ENCODE assay signal across 8 cellular contexts in the genomic region with DNA sequence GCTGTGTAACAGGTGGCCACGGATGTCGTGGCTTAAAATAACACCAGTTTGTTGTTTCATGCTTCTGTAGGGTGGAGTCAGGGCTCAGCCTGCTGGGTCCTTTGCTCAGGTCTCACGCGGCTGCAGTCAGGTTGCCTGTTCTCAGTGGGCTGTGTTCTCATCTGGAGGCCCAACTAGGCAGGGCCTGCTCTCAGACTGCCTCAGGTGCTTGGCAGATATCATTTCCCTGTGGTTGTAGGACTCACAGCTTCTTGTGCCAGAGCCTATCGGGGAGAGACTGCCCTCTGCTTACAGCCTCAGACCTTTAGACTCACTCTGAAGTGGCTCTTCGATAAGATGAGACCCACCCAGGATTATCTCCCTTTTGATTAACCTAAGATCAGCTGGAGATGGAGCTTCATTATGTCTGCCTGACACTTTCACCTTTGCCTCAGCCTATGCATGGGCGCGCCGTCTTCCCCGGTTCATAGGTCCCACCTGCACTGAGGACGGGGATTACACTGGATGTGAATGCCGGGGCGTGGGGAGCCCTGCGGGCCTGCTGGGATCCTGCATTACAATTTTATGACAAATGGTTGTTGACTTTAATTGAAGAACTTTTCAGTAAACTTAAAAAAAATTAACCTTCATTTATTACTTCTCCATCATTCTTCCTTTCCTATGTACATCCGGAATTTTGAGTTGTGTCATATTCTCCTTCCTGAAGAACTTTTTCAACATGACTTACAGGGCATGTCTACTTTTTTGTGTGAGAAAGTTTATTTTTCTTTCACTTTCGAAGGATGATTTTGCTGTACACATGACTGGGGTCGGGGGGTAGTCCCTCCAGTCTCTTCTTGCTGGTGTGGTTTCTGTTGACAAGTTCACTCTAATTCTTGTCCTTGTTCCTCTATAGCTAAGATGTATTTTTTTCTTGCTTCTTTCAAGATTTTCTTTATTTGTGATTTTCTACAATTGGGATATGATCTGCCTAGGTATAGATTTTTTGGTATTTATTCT. TPM values are rescaled to one million over a fixed set of nuclear protein-coding genes. Genes with fewer than 3 reads are reported as not detected.
DNase-seq lines count a peak whose midpoint lies in the region; ATAC-seq and TF ChIP-seq lines count a peak whose summit lies in the region.

No MANE protein-coding gene starts in this region.

- TF ChIP-seq CTCF in DOHH2 (IDR thresholded peaks at IDR 0.05; ENCODE audit: low read depth, low read length, poor library complexity, severe bottlenecking) (no peak), esophagus muscularis mucosa (IDR thresholded peaks at IDR 0.05) (no peak)

- no peak overlapping the region for H3K18ac ChIP-seq in mesenchymal stem cell (ENCODE audit: low read depth in 1 of 2, low read length in 2 of 2)

- H2BK12ac ChIP-seq in mesenchymal stem cell (ENCODE audit: low read length in 2 of 2), result peak overlapping the region in 1 of 2 experiments; percentile 22

- no peak overlapping the region for H4K91ac ChIP-seq in mesenchymal stem cell (ENCODE audit: low read length)

- no peak overlapping the region for H2BK120ac ChIP-seq in mesenchymal stem cell (ENCODE audit: low read depth, low read length)

- peak; percentile 54 for ATAC-seq in GM19467 (IDR thresholded peaks at IDR 0.05; ENCODE audit: unreplicated experiment)
- ATAC-seq in HG03460 (IDR thresholded peaks at IDR 0.05; ENCODE audit: unreplicated experiment), result peak; percentile 68

- H3K4me3 ChIP-seq in DOHH2 (ENCODE audit: low read length), result no peak overlapping the region
- H3K4me3 ChIP-seq in esophagus muscularis mucosa, result no peak overlapping the region
- no peak overlapping the region for H3K4me3 ChIP-seq in HAP-1
- H3K4me3 ChIP-seq in mesenchymal stem cell (ENCODE audit: insufficient read depth in 1 of 2, low read depth in 1 of 2, low read length in 2 of 2), result no peak overlapping the region

- no peak for TF ChIP-seq EP300 in esophagus muscularis mucosa (IDR thresholded peaks at IDR 0.05)

- H2AFZ ChIP-seq in mesenchymal stem cell (ENCODE audit: low read depth, low read length), result no peak overlapping the region

- DNase-seq in esophagus muscularis mucosa (ENCODE audit: extremely low spot score) (no peak), COLO668 (lab: John Stamatoyannopoulos, UW; ENCODE audit: unreplicated experiment) (no peak), H4 (ENCODE audit: low spot score) (no peak), HAP-1 (ENCODE audit: low spot score in 2 of 2) (no peak), mesenchymal stem cell (no peak)

- intact Hi-C loops in esophagus muscularis mucosa (cut with DNase I), result loop anchor here (5.0 kb wide), 1 partner anchor 39 kb away; no protein-coding TSS in a partner anchor

- H2AK5ac ChIP-seq in mesenchymal stem cell (ENCODE audit: low read length, severe bottlenecking), result no peak overlapping the region

- no peak overlapping the region for H2BK5ac ChIP-seq in mesenchymal stem cell (ENCODE audit: low read depth, low read length, poor library complexity, severe bottlenecking)

- no peak overlapping the region for H3K23ac ChIP-seq in mesenchymal stem cell (ENCODE audit: low read length in 2 of 2)

- H3K36me3 ChIP-seq in DOHH2 (ENCODE audit: control insufficient read depth, low read length) (no peaks in the 10 kb centered on the region), esophagus muscularis mucosa (no peaks in the 10 kb centered on the region), HAP-1 (replicated peaks) (no peaks in the 10 kb centered on the region), mesenchymal stem cell (ENCODE audit: control insufficient read depth in 1 of 2, insufficient read depth in 2 of 2, low read depth in 1 of 2, low read length in 2 of 2) (peaks cover 0 to 12% of the 10 kb centered on the region in 2 experiments)

- 0 out of 2 replicates have a peak overlapping the region, but pooled peaks have one; percentile 8 for H3K27ac ChIP-seq in DOHH2 (ENCODE audit: low read depth, low read length)
- H3K27ac ChIP-seq in esophagus muscularis mucosa (replicated peaks in 1 of 4), result peak overlapping the region; percentile 73 to 89 (median 86)
- no peak overlapping the region for H3K27ac ChIP-seq in mesenchymal stem cell (ENCODE audit: low read length, poor library complexity, severe bottlenecking)

- no peak overlapping the region for H4K8ac ChIP-seq in mesenchymal stem cell (ENCODE audit: low read length)

- H3K4me2 ChIP-seq in DOHH2 (ENCODE audit: low read length), result peak overlapping the region; percentile 46
- no peak overlapping the region for H3K4me2 ChIP-seq in mesenchymal stem cell (ENCODE audit: low read length, poor library complexity, severe bottlenecking)

- no peak for TF ChIP-seq POLR2A in esophagus muscularis mucosa (IDR thresholded peaks at IDR 0.05; ENCODE audit: low read depth)

- peaks cover 54% of the 10 kb centered on the region for H3K79me1 ChIP-seq in mesenchymal stem cell (replicated peaks; ENCODE audit: low read length, poor library complexity, severe bottlenecking)

- no peaks in the 10 kb centered on the region for H3K27me3 ChIP-seq in DOHH2 (ENCODE audit: control insufficient read depth, low read length)
- no peaks in the 10 kb centered on the region for H3K27me3 ChIP-seq in esophagus muscularis mucosa
- no peaks in the 10 kb centered on the region for H3K27me3 ChIP-seq in HAP-1 (ENCODE audit: low read depth)
- no peaks in the 10 kb centered on the region for H3K27me3 ChIP-seq in mesenchymal stem cell (ENCODE audit: control insufficient read depth in 1 of 2, insufficient read depth in 1 of 2, low read length in 2 of 2)

- H3K4ac ChIP-seq in mesenchymal stem cell (ENCODE audit: low read depth in 1 of 2, low read length in 2 of 2), result no peak overlapping the region

- H3K9me3 ChIP-seq in DOHH2 (ENCODE audit: control insufficient read depth, insufficient read depth, low read length) (peaks cover 8% of the 10 kb centered on the region; the same call in 1 of the 2 replicates), esophagus muscularis mucosa (no peaks in the 10 kb centered on the region), HAP-1 (no peaks in the 10 kb centered on the region), mesenchymal stem cell (ENCODE audit: control insufficient read depth, low read length) (no peaks in the 10 kb centered on the region)

- H3K9me2 ChIP-seq in DOHH2 (replicated peaks; ENCODE audit: control insufficient read depth, low read length), result no peaks in the 10 kb centered on the region

- H3K79me2 ChIP-seq in DOHH2 (ENCODE audit: control insufficient read depth, low read length), result peaks cover 26% of the 10 kb centered on the region

- peaks cover 41% of the 10 kb centered on the region for H3K4me1 ChIP-seq in DOHH2 (ENCODE audit: control insufficient read depth, low read length)
- H3K4me1 ChIP-seq in esophagus muscularis mucosa, result peaks cover 86 to 100% (median 100%) of the 10 kb centered on the region in 4 donors
- H3K4me1 ChIP-seq in HAP-1, result peaks cover 8% of the 10 kb centered on the region
- H3K4me1 ChIP-seq in mesenchymal stem cell (ENCODE audit: control insufficient read depth, insufficient read depth, low read depth, low read length), result peaks cover 38% of the 10 kb centered on the region

- no peaks in the 10 kb centered on the region for H3F3A ChIP-seq in DOHH2 (ENCODE audit: control insufficient read depth, insufficient read depth)

- H4K20me1 ChIP-seq in DOHH2 (ENCODE audit: control insufficient read depth, insufficient read depth, low read depth, low read length), result no peaks in the 10 kb centered on the region

- H2BK15ac ChIP-seq in mesenchymal stem cell (ENCODE audit: low read depth, poor library complexity, severe bottlenecking), result no peak overlapping the region

- no peak overlapping the region for H3K9ac ChIP-seq in mesenchymal stem cell (ENCODE audit: low read length)

- WGBS in esophagus muscularis mucosa, result 75% methylated on average over 17 of the region's 17 CpGs
- 89% methylated on average over 16 of the region's 17 CpGs for WGBS in mesenchymal stem cell

- in situ Hi-C loops in HAP-1 (cut with MboI; ENCODE audit: low sequenced_read_pairs), result no loop called here

- H3K14ac ChIP-seq in mesenchymal stem cell (ENCODE audit: low read length in 2 of 2), result no peak overlapping the region

RNA-seq across cellular contexts. Expression of gene INPP5A, which starts 55.5 kb away (rescaled TPM):
- 100 to 1,000 TPM; 234 to 301 (median 245) TPM for total RNA-seq in esophagus muscularis mucosa
- total RNA-seq in H4 (2014; rRNA removed; shearing (Covaris generic)), result 15.8 and 21.0 TPM in 2 replicates
- 31.4 TPM for polyA plus RNA-seq in mesenchymal stem cell (2013, experiment 1 of 2)
- 32.2 TPM for polyA plus RNA-seq in mesenchymal stem cell (2013, experiment 2 of 2)

Comparison
In these comparisons a context has a peak if more than half of its experiments do, and no peak if none do; other contexts are left out.
1. RNA of gene INPP5A, which starts 55.5 kb away (total RNA-seq): 234 to 301 TPM in esophagus muscularis mucosa; 15.8 to 21.0 TPM in H4; every median in the first group is over 10 times any median in the second.